8 cellular contexts compared by ENCODE assay signal in the genomic region with DNA sequence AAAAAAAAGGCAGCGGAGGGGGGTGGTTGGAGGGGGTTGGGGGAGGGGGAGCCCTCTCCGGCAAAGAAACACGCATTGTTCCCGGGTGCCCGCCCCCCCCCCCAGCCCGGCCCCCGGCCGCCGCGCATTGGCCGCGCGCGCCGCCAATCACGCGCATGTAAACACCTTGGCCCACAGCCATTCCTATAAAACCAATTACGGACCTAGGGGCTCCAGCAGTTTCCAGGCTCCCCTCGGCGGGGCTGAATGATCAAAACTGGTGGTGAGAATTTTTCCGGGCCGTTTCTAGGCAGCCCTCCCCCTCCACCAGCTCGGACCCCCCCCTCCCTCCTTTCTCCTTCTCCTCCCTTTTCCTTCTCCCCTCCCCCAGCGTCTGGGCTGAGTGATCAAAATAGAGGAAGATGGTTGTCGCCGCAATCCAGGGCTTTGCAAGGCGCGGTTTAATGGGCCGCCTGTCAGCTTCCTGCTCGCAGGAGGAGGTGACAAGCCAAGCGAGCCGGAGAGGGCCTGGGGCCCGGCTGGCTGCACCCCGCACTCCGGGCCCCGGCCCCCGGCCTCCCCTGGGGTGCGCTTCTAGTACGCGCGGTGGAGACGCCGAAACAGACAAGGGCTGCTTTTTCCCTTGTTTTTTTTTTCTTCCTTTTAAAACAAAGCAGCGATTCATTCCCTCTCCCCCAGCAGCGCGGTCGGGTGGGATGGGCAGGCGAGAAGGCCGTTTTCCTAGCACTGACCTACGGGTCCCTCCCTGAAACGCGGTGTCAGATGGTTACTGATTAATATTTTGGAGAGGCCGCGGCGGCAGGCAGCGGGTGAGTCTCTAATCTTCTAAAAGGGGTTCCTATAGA. TPM values are rescaled to one million over a fixed set of nuclear protein-coding genes. Genes with fewer than 3 reads are reported as not detected.
DNase-seq lines count a peak whose midpoint lies in the region; ATAC-seq and TF ChIP-seq lines count a peak whose summit lies in the region.

No MANE protein-coding gene starts in this region.

- peak overlapping the region; percentile 99 for H3K9ac ChIP-seq in Loucy (ENCODE audit: low read depth, low read length, poor library complexity, severe bottlenecking)

- TF ChIP-seq CTCF in Loucy (conservative IDR thresholded peaks at IDR 0.05; ENCODE audit: low read length) (no peak), Panc1 (IDR thresholded peaks at IDR 0.05) (no peak), ascending aorta (IDR thresholded peaks at IDR 0.05) (no peak), heart right ventricle (IDR thresholded peaks at IDR 0.05) (no peak), omental fat pad (IDR thresholded peaks at IDR 0.05) (no peak)

- no peak overlapping the region for H2AFZ ChIP-seq in Loucy (ENCODE audit: low read length)

- H3K27ac ChIP-seq in Panc1 (ENCODE audit: low read length): peak overlapping the region; percentile 99
- H3K27ac ChIP-seq in ascending aorta: peak overlapping the region; percentile 95 to 100
- H3K27ac ChIP-seq in heart right ventricle: peak overlapping the region; percentile 98 to 100 (median 99)

- peaks cover 95% of the 10 kb centered on the region for H3K79me2 ChIP-seq in Loucy (ENCODE audit: insufficient read depth, low read length)

- no TSS peak for BruUV-seq in Panc1 (replicated peaks; lab: Mats Ljungman, UMichigan)

- H3K4me3 ChIP-seq in Loucy (ENCODE audit: low read length, poor library complexity, severe bottlenecking) (peak overlapping the region; percentile 98), Panc1 (ENCODE audit: low read depth in 2 of 2, low read length in 2 of 2) (peak overlapping the region; percentile 89 to 98), ascending aorta (peak overlapping the region; percentile 82 to 84), heart right ventricle (peak overlapping the region; percentile 68 to 97 (median 88))

- no peaks in the 10 kb centered on the region for H3K9me3 ChIP-seq in Loucy (ENCODE audit: insufficient read depth, low read depth, low read length)
- H3K9me3 ChIP-seq in Panc1 (ENCODE audit: control insufficient read depth, insufficient read depth, low read depth, low read length): no peaks in the 10 kb centered on the region
- H3K9me3 ChIP-seq in ascending aorta: no peaks in the 10 kb centered on the region
- H3K9me3 ChIP-seq in heart right ventricle: no peaks in the 10 kb centered on the region

- H3F3A ChIP-seq in Loucy (ENCODE audit: low read depth): no peaks in the 10 kb centered on the region

- H3K27me3 ChIP-seq in Loucy (ENCODE audit: insufficient read depth, low read length, poor library complexity, severe bottlenecking) (peaks cover 5% of the 10 kb centered on the region), Panc1 (ENCODE audit: control insufficient read depth, insufficient read depth, low read length) (no peaks in the 10 kb centered on the region), ascending aorta (no peaks in the 10 kb centered on the region), heart right ventricle (peaks cover 0 to 23% (median 0%) of the 10 kb centered on the region in 7 donors)

- DNase-seq in GDM1 (lab: John Stamatoyannopoulos, UW) (peak; percentile 97), Panc1 (ENCODE audit: low read depth, low spot score) (peak; percentile 95), ascending aorta (ENCODE audit: low spot score in 2 of 2) (peak; percentile 89 to 97), heart right ventricle (peak; percentile 92 to 98), omental fat pad (ENCODE audit: low spot score) (peak; percentile 78)

- H3K9me2 ChIP-seq in Loucy (replicated peaks; ENCODE audit: low read depth, low read length): no peaks in the 10 kb centered on the region

- H3K36me3 ChIP-seq in Loucy (ENCODE audit: insufficient read depth, low read length): no peaks in the 10 kb centered on the region
- peaks cover 7% of the 10 kb centered on the region; the same call in 1 of the 2 replicates for H3K36me3 ChIP-seq in Panc1 (ENCODE audit: control insufficient read depth, insufficient read depth, low read length)
- peaks cover 0 to 6% of the 10 kb centered on the region in 2 donors for H3K36me3 ChIP-seq in ascending aorta
- H3K36me3 ChIP-seq in heart right ventricle: no peaks in the 10 kb centered on the region

- peaks cover 16% of the 10 kb centered on the region for H3K4me1 ChIP-seq in Loucy (ENCODE audit: insufficient read depth, low read length, poor library complexity, severe bottlenecking)
- H3K4me1 ChIP-seq in Panc1 (ENCODE audit: control insufficient read depth, insufficient read depth, low read length): no peaks in the 10 kb centered on the region
- peaks cover 4% of the 10 kb centered on the region in 2 donors for H3K4me1 ChIP-seq in ascending aorta
- peaks cover 8 to 53% (median 24%) of the 10 kb centered on the region in 9 donors for H3K4me1 ChIP-seq in heart right ventricle

- in situ Hi-C loops in Panc1 (cut with HindIII; ENCODE audit: low pct_unique_long_range_greater_than_20kb, low sequenced_read_pairs): no loop called here

- peaks cover 29% of the 10 kb centered on the region for H4K20me1 ChIP-seq in Loucy (ENCODE audit: insufficient read depth, low read length, poor library complexity, severe bottlenecking)

- peak overlapping the region; percentile 89 for H3K4me2 ChIP-seq in Loucy (ENCODE audit: low read depth, low read length, poor library complexity, severe bottlenecking)

- CTCF ChIA-PET in Panc1 (lab: Charles Lee): no interaction called here

- POLR2A ChIA-PET in Panc1 (lab: Charles Lee): interaction anchor here (0.5 to 0.6 kb wide), 3 partner anchors 59 to 661 kb away, joined by 3 to 9 read pairs (median 3); no protein-coding TSS in a partner anchor

- ATAC-seq in Panc1 (peak; percentile 3), heart right ventricle (peak; percentile 22 to 49 (median 42)), omental fat pad (ENCODE audit: low FRiP score) (peak; percentile 38), HG02763 (IDR thresholded peaks at IDR 0.05; ENCODE audit: unreplicated experiment) (no peak), HG03097 (IDR thresholded peaks at IDR 0.05; ENCODE audit: low FRiP score, unreplicated experiment) (no peak)

- intact Hi-C loops in Panc1 (cut with micrococcal nuclease; ENCODE audit: unreplicated experiment) (no loop called here), ascending aorta (cut with DNase I) (no loop called here), heart right ventricle (cut with DNase I) (loop anchor here in 2 of 10 donors (5.0 kb wide), 1 partner anchor 57 kb away; no protein-coding TSS in a partner anchor)

- WGBS in heart right ventricle, 2 donors: 0 to 1% methylated on average over 48 to 56 of the region's 56 CpGs

RNA-seq across cellular contexts. Expression of gene TNRC18, which starts 0.4 kb away (rescaled TPM):
- total RNA-seq in Panc1 (2021; ENCODE audit: unreplicated experiment): 148 TPM
- 171 TPM for polyA plus RNA-seq in Panc1 (2012; ENCODE audit: insufficient read length)
- total RNA-seq in ascending aorta: 240 TPM
- 10 to 100 TPM; 26.4 to 42.3 (median 31.6) TPM for total RNA-seq in heart right ventricle
- 10 to 100 TPM; 10.1 to 28.8 TPM for polyA plus RNA-seq in heart right ventricle
- total RNA-seq in omental fat pad: 10 to 100 TPM; 26.0 to 62.4 (median 29.4) TPM

Comparison
In these comparisons a context has a peak if more than half of its experiments do, and no peak if none do; other contexts are left out.
1. ATAC-seq: peak in Panc1 (single experiment), heart right ventricle (8 of 8) and omental fat pad (single experiment); none in HG02763 (single experiment) and HG03097 (single experiment).
2. Peak in every context shown above with its lines, with median percentiles within 50 percentile points of each other: DNase-seq, H3K4me3 ChIP-seq and H3K27ac ChIP-seq.